In the genomic region with DNA sequence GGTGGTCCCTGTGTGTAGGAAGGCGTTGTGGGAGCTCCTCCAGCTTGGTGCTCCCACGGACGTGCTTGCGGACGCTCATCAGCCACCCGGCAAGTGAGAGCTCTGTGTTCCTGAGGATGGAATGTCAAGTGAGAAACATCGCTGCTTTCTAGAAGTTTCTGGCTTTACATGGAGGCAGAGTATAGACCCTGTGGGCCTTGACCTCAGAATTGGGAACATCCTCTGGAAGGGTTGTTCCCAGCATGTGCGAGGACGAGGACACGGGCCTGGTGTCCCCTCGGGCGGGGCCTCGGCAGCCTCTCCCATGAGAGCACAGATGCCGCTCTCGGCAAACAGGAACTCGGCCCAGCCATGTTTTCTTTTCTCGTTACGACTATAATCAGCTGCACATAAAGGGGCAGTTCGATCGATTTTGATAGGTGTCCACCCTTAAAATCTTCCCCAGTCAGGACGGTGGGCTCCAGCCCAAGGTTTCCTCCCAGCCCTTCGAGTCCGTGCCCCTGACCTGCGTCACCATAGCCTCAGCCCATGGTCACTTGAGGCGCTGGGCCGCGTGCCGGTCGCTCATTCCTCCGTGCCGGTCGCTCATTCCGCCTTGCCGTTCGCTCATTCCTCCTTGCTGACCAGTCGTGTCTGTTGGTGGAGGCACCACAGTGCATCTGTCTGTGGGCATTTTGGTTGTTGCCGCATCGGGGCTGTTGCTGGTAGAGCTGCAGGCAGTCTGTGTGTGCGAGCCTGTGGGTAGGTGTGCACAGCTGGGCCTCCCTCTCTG, we compare ENCODE assay signal across 15 cellular contexts.
DNase-seq lines count a peak whose midpoint lies in the region; ATAC-seq and TF ChIP-seq lines count a peak whose summit lies in the region.
"Had no signal": no experiment of that assay in that cellular context is flagged by ENCODE, and none has a peak within 500 bp of the region (broad histone marks: within the 10 kb centered on the region; RNA-seq: fewer than 3 reads in every experiment).

No MANE protein-coding gene starts in this region.

- no peak overlapping the region for H3K4me2 ChIP-seq in fibroblast of lung (ENCODE audit: extremely low read depth, insufficient read depth, low read length)

- H3K27me3 ChIP-seq in right atrium auricular region (no peaks in the 10 kb centered on the region), fibroblast of lung (ENCODE audit: control insufficient read depth, insufficient read depth, low read length) (no peaks in the 10 kb centered on the region)

- no peak overlapping the region for H3K27ac ChIP-seq in right atrium auricular region
- H3K27ac ChIP-seq in fibroblast of lung (ENCODE audit: insufficient read depth, low read length): peak overlapping the region; percentile 83
- H3K27ac ChIP-seq: parathyroid adenoma had no signal

- H3K36me3 ChIP-seq in right atrium auricular region: peaks cover 68% of the 10 kb centered on the region
- H3K36me3 ChIP-seq in fibroblast of lung (ENCODE audit: control insufficient read depth, insufficient read depth, low read length): peaks cover 22% of the 10 kb centered on the region

- H3K79me2 ChIP-seq in fibroblast of lung (ENCODE audit: control insufficient read depth, insufficient read depth, low read length): no peaks in the 10 kb centered on the region

- no peak overlapping the region for H2AFZ ChIP-seq in fibroblast of lung (ENCODE audit: low read length)
- H2AFZ ChIP-seq: parathyroid adenoma had no signal

- TF ChIP-seq CTCF in right atrium auricular region (IDR thresholded peaks at IDR 0.05) (no peak), fibroblast of lung (conservative IDR thresholded peaks at IDR 0.05 in 1 of 2, IDR thresholded peaks at IDR 0.05 in 1 of 2; ENCODE audit: low read depth in 1 of 2, low read length in 2 of 2) (no peak), GM10248 (IDR thresholded peaks at IDR 0.05; ENCODE audit: control extremely low read depth, extremely low read depth, low read depth, missing control alignments) (no peak)

- H4K20me1 ChIP-seq in fibroblast of lung (ENCODE audit: control insufficient read depth, extremely low read depth, insufficient read depth, low read length): no peaks in the 10 kb centered on the region

- no peaks in the 10 kb centered on the region for H3K9me3 ChIP-seq in right atrium auricular region
- no peaks in the 10 kb centered on the region for H3K9me3 ChIP-seq in fibroblast of lung (ENCODE audit: control insufficient read depth, insufficient read depth, low read depth, low read length)

- H3K4me3 ChIP-seq in right atrium auricular region (no peak overlapping the region), fibroblast of lung (replicated peaks in 1 of 4; ENCODE audit: control extremely low read depth in 1 of 4, insufficient read depth in 1 of 4, low read depth in 3 of 4, low read length in 4 of 4) (no peak overlapping the region)

- DNase-seq in Right ventricle myocardium superior: peak; percentile 25
- DNase-seq in right atrium auricular region (ENCODE audit: low spot score): no peak
- no peak for DNase-seq in fibroblast of lung (ENCODE audit: low read depth in 2 of 2)
- peak; percentile 80 for DNase-seq in posterior vena cava (ENCODE audit: low spot score)
- no peak for DNase-seq in NCI-H446 treated with DMSO at 0.1 percent for 48 hours (lab: John Stamatoyannopoulos, UW)
- no peak for DNase-seq in NCI-H1105 treated with DMSO at 0.1 percent for 48 hours (lab: John Stamatoyannopoulos, UW)
- no peak for DNase-seq in GM10248 (ENCODE audit: extremely low spot score)
- DNase-seq: activated CD8-positive, alpha-beta T cell treated with anti-CD3 and anti-CD28 coated beads, Interleukin-2, amount 10 ng/mL, durations not matched to agents 7 days and 5 days; Calu3; GF-D8; immature natural killer cell; Kasumi-1; NCI-H146 had no signal

- CTCF ChIA-PET in GM10248 (lab: Yijun Ruan, JAX): interaction anchor here (1.5 kb wide), 1 partner anchor 16 kb away, joined by 3 read pairs; no protein-coding TSS in a partner anchor

- ATAC-seq in Right ventricle myocardium superior (ENCODE audit: poor library complexity) (no peak), HG03108 (IDR thresholded peaks at IDR 0.05; ENCODE audit: unreplicated experiment) (no peak)
- ATAC-seq: activated CD8-positive, alpha-beta T cell treated with anti-CD3 and anti-CD28 coated beads, Interleukin-2, amount 10 ng/mL, durations not matched to agents 7 days and 5 days had no signal

- no peaks in the 10 kb centered on the region for H3K4me1 ChIP-seq in right atrium auricular region
- H3K4me1 ChIP-seq in fibroblast of lung (ENCODE audit: control insufficient read depth, extremely low read depth, insufficient read depth, low read length): peaks cover 16% of the 10 kb centered on the region
- H3K4me1 ChIP-seq: parathyroid adenoma had no signal

- peak overlapping the region; percentile 4 for H3K9ac ChIP-seq in fibroblast of lung (ENCODE audit: insufficient read depth, low read length)
- H3K9ac ChIP-seq: parathyroid adenoma had no signal

- intact Hi-C loops in Right ventricle myocardium superior (cut with DNase I) (no loop called here), posterior vena cava (cut with DNase I) (no loop called here)

- POLR2A ChIA-PET in GM10248 (lab: Yijun Ruan, JAX): no interaction called here

Comparison
In these comparisons a context has a peak if more than half of its experiments do, and no peak if none do; other contexts are left out.
1. DNase-seq: peak in Right ventricle myocardium superior (single experiment) and posterior vena cava (single experiment); none in right atrium auricular region (single experiment), fibroblast of lung (0 of 2), NCI-H446 treated with DMSO at 0.1 percent for 48 hours (single experiment), NCI-H1105 treated with DMSO at 0.1 percent for 48 hours (single experiment) and GM10248 (single experiment).